Comparison of ENCODE assay signal across 24 cellular contexts in genomic region chrX:2954541-2954940, GRCh38. TPM values are rescaled to one million over a fixed set of nuclear protein-coding genes. Genes with fewer than 3 reads are reported as not detected.
"Had no signal": no experiment of that assay in that cellular context is flagged by ENCODE, and none has a peak within 500 bp of the region (broad histone marks: within the 10 kb centered on the region; RNA-seq: fewer than 3 reads in every experiment).

No MANE protein-coding gene starts in this region.

- H3K4me1 Mint-ChIP-seq: activated CD4-positive, alpha-beta memory T cell treated with anti-CD3 and anti-CD28 coated beads, Interleukin-2, amount 10 ng/mL, durations not matched to agents 7 days and 5 days; activated CD4-positive, alpha-beta T cell treated with anti-CD3 and anti-CD28 coated beads for 36 hours; activated naive CD4-positive, alpha-beta T cell treated with anti-CD3 and anti-CD28 coated beads, Interleukin-2, amount 50 U/mL, for 24 hours; central memory CD8-positive, alpha-beta T cell had no signal

- H3K4me1 ChIP-seq: breast epithelium had no signal

- H3K36me3 Mint-ChIP-seq: activated naive CD4-positive, alpha-beta T cell treated with anti-CD3 and anti-CD28 coated beads, Interleukin-2, amount 50 U/mL, for 24 hours; T-cell had no signal

- DNase-seq: activated CD4-positive, alpha-beta memory T cell treated with anti-CD3 and anti-CD28 coated beads, Interleukin-2, amount 10 ng/mL, durations not matched to agents 7 days and 5 days; activated CD4-positive, alpha-beta T cell treated with anti-CD3 and anti-CD28 coated beads for 36 hours; activated CD4-positive, alpha-beta T cell treated with anti-CD3 and anti-CD28 coated beads, Interleukin-2, amount 50 U/mL, for 1 hour; activated T-cell treated with anti-CD3 and anti-CD28 coated beads for 4 hours; activated T-cell treated with anti-CD3 and anti-CD28 coated beads, Interleukin-2, amount 50 U/mL, for 72 hours; aorta; Karpas-422; NCI-H1092; NCI-H1417; NCI-H1694; NCI-H2029 treated with DMSO at 0.1 percent for 48 hours; NCI-H510A treated with DMSO at 0.1 percent for 48 hours; NCI-H69; SIG-M5; T-cell; T-helper 2 cell; T1000 had no signal

- H3K9me3 ChIP-seq: breast epithelium had no signal

- H3K4me3 ChIP-seq: breast epithelium, K562, SK-N-MC had no signal

- H3K27ac Mint-ChIP-seq: activated CD4-positive, alpha-beta memory T cell treated with anti-CD3 and anti-CD28 coated beads, Interleukin-2, amount 10 ng/mL, durations not matched to agents 7 days and 5 days; activated CD4-positive, alpha-beta T cell treated with anti-CD3 and anti-CD28 coated beads for 36 hours; activated naive CD4-positive, alpha-beta T cell treated with anti-CD3 and anti-CD28 coated beads, Interleukin-2, amount 50 U/mL, for 24 hours; activated T-cell treated with anti-CD3 and anti-CD28 coated beads, Interleukin-2, amount 50 U/mL, for 72 hours; T-cell had no signal

- H3K27me3 Mint-ChIP-seq: activated CD4-positive, alpha-beta memory T cell treated with anti-CD3 and anti-CD28 coated beads, Interleukin-2, amount 10 ng/mL, durations not matched to agents 7 days and 5 days; central memory CD8-positive, alpha-beta T cell had no signal

- ATAC-seq: activated CD4-positive, alpha-beta T cell treated with anti-CD3 and anti-CD28 coated beads for 36 hours; activated T-cell treated with anti-CD3 and anti-CD28 coated beads, Interleukin-2, amount 50 U/mL, for 72 hours; K562; T-cell had no signal

- H3K9me3 Mint-ChIP-seq: activated CD4-positive, alpha-beta memory T cell treated with anti-CD3 and anti-CD28 coated beads, Interleukin-2, amount 10 ng/mL, durations not matched to agents 7 days and 5 days; activated naive CD4-positive, alpha-beta T cell treated with anti-CD3 and anti-CD28 coated beads, Interleukin-2, amount 50 U/mL, for 24 hours; central memory CD8-positive, alpha-beta T cell; T-cell had no signal

- H3K4me3 Mint-ChIP-seq: activated CD4-positive, alpha-beta memory T cell treated with anti-CD3 and anti-CD28 coated beads, Interleukin-2, amount 10 ng/mL, durations not matched to agents 7 days and 5 days; activated CD4-positive, alpha-beta T cell treated with anti-CD3 and anti-CD28 coated beads for 36 hours; activated naive CD4-positive, alpha-beta T cell treated with anti-CD3 and anti-CD28 coated beads, Interleukin-2, amount 50 U/mL, for 24 hours; activated T-cell treated with anti-CD3 and anti-CD28 coated beads, Interleukin-2, amount 50 U/mL, for 72 hours; central memory CD8-positive, alpha-beta T cell; T-cell had no signal

- H3K27ac ChIP-seq: breast epithelium, SK-N-MC, VCaP had no signal

- H3K36me3 ChIP-seq: breast epithelium had no signal

RNA-seq across cellular contexts. Expression of gene ARSH, which starts 51.8 kb away (rescaled TPM):
- total RNA-seq: activated CD4-positive, alpha-beta memory T cell treated with anti-CD3 and anti-CD28 coated beads, Interleukin-2, amount 10 ng/mL, durations not matched to agents 7 days and 5 days; activated CD4-positive, alpha-beta T cell treated with anti-CD3 and anti-CD28 coated beads for 36 hours; activated CD8-positive, alpha-beta memory T cell treated with anti-CD3 and anti-CD28 coated beads for 36 hours; activated T-cell treated with anti-CD3 and anti-CD28 coated beads, Interleukin-2, amount 50 U/mL, for 72 hours; aorta; K562; T-cell had no signal
- polyA plus RNA-seq: aorta, K562 had no signal
